ENCODE assay signal across 8 cellular contexts in the genomic region with DNA sequence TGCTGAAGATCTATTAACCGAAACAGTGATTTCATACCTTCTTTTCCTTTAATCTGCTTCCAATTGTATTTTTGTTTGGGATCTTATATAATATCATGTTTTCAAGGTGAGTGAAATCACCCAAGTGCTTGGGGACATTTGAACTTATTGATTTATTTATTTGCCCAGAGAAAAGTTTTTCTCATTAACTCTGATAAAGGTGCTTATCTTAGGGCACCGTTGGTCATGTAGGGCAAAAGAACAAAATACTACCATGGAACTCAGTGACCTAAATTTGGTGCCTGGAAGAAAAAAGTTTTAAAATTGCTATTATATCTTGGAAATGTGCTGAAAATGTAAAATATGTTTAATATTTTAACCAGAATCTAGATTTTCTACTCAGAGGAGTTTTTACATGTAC.
"Had no signal": no experiment of that assay in that cellular context is flagged by ENCODE, and none has a peak within 500 bp of the region (broad histone marks: within the 10 kb centered on the region; RNA-seq: fewer than 3 reads in every experiment).

No MANE protein-coding gene starts in this region.

- H3K36me3 ChIP-seq: HAP-1 had no signal

- H3K27ac ChIP-seq: GM23248, HL-60 had no signal

- ATAC-seq: HCT116 had no signal

- H3K4me3 ChIP-seq: GM23248, HAP-1 had no signal

- DNase-seq: GM23248, GOT3, H7, HFFc6, IMR-90 had no signal

- H3K9me3 ChIP-seq: HAP-1 had no signal

- H3K9ac ChIP-seq: GM23248 had no signal

- H2AFZ ChIP-seq: GM23248 had no signal
